11 cellular contexts compared by ENCODE assay signal in the genomic region with DNA sequence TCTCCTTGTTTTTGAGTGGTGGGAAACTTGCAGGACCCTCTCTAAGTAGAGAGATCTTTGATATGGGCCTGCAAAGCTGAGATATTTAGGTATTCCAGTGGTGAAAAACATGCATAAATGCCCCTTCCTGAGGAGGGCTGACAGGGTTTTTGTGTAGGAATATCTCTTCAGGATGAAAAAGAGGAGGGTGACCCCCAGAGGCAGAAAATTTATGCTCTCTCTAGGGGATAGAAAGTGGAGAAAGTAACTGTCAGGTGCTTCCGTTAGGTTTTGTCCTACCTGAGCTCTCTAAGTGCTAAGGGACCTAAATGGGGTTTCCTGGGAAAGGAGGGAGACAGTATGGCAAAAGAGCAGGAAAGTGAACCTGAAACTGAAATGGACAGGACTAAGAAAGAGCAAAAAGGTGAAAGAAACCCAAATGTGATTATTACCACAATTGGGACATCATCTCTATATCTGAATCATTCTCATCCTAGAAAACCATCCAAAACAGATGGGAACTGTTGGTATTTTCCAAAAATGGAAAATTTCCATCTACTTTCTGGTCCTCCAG. TPM values are rescaled to one million over a fixed set of nuclear protein-coding genes. Genes with fewer than 3 reads are reported as not detected.
A peak's percentile ranks its signal among the peaks of the same experiment; 100 is the strongest.
DNase-seq lines count a peak whose midpoint lies in the region; ATAC-seq and TF ChIP-seq lines count a peak whose summit lies in the region.
"Had no signal": no experiment of that assay in that cellular context is flagged by ENCODE, and none has a peak within 500 bp of the region (broad histone marks: within the 10 kb centered on the region; RNA-seq: fewer than 3 reads in every experiment).

No MANE protein-coding gene starts in this region.

- H3K4me1 Mint-ChIP-seq in activated naive CD8-positive, alpha-beta T cell treated with anti-CD3 and anti-CD28 coated beads, Interleukin-2, amount 50 U/mL, for 24 hours = peaks cover 34% of the 10 kb centered on the region
- H3K4me1 Mint-ChIP-seq in neural crest cell = peaks cover 22% of the 10 kb centered on the region

- no peak for ATAC-seq in activated naive CD8-positive, alpha-beta T cell treated with anti-CD3 and anti-CD28 coated beads, Interleukin-2, amount 50 U/mL, for 24 hours

- H3K4me3 ChIP-seq in H7 (ENCODE audit: insufficient read depth, low read depth, low read length) = no peak overlapping the region

- H3K4me3 Mint-ChIP-seq in activated naive CD8-positive, alpha-beta T cell treated with anti-CD3 and anti-CD28 coated beads, Interleukin-2, amount 50 U/mL, for 24 hours = peak overlapping the region; percentile 78
- H3K4me3 Mint-ChIP-seq in neural crest cell = peak overlapping the region; percentile 87

- H3K27ac Mint-ChIP-seq in activated naive CD8-positive, alpha-beta T cell treated with anti-CD3 and anti-CD28 coated beads, Interleukin-2, amount 50 U/mL, for 24 hours = peak overlapping the region; percentile 71
- no peak overlapping the region for H3K27ac Mint-ChIP-seq in neural crest cell (ENCODE audit: unreplicated experiment)

- TF ChIP-seq CTCF in neural crest cell (conservative IDR thresholded peaks at IDR 0.05) = no peak

- DNase-seq in DMS 273 (lab: John Stamatoyannopoulos, UW; ENCODE audit: unreplicated experiment) (peak; percentile 46), DMS 273 treated with DMSO at 0.1 percent for 48 hours (lab: John Stamatoyannopoulos, UW) (no peak), H7 (peak; percentile 18), neural crest cell (ENCODE audit: low read depth, low spot score) (no peak), ureter (ENCODE audit: low spot score) (no peak), NCI-H748 (lab: John Stamatoyannopoulos, UW; ENCODE audit: unreplicated experiment) (no peak)
- DNase-seq in activated naive CD8-positive, alpha-beta T cell treated with anti-CD3 and anti-CD28 coated beads, Interleukin-2, amount 50 U/mL, for 24 hours = no peak
- no peak for DNase-seq in stimulated activated CD4-positive, alpha-beta T cell treated with anti-CD3 and anti-CD28 coated beads, Interleukin-2, amount 100 ng/mL, for 48 hours
- DNase-seq: MG63, SK-N-SH had no signal

- peaks cover 38% of the 10 kb centered on the region for H3K27me3 Mint-ChIP-seq in activated naive CD8-positive, alpha-beta T cell treated with anti-CD3 and anti-CD28 coated beads, Interleukin-2, amount 50 U/mL, for 24 hours
- peaks cover 48% of the 10 kb centered on the region for H3K27me3 Mint-ChIP-seq in neural crest cell (ENCODE audit: low read depth)

- H3K27me3 ChIP-seq in H7 (ENCODE audit: control insufficient read depth, insufficient read depth, low read length) = peaks cover 31% of the 10 kb centered on the region
- H3K27me3 ChIP-seq: MG63 had no signal

- no peaks in the 10 kb centered on the region for H3K9me3 Mint-ChIP-seq in activated naive CD8-positive, alpha-beta T cell treated with anti-CD3 and anti-CD28 coated beads, Interleukin-2, amount 50 U/mL, for 24 hours
- no peaks in the 10 kb centered on the region for H3K9me3 Mint-ChIP-seq in neural crest cell

- H3K36me3 ChIP-seq in H7 (replicated peaks; ENCODE audit: control insufficient read depth, insufficient read depth, low read length) = no peaks in the 10 kb centered on the region
- H3K36me3 ChIP-seq: MG63 had no signal

- H3K36me3 Mint-ChIP-seq in activated naive CD8-positive, alpha-beta T cell treated with anti-CD3 and anti-CD28 coated beads, Interleukin-2, amount 50 U/mL, for 24 hours (ENCODE audit: low read depth) = peaks cover 4% of the 10 kb centered on the region
- H3K36me3 Mint-ChIP-seq in neural crest cell (ENCODE audit: low read depth) = no peaks in the 10 kb centered on the region

RNA-seq across cellular contexts. Expression of gene COL19A1, which starts 2.0 kb away (rescaled TPM):
- not detected in 2 replicates for total RNA-seq in H7 (2014; rRNA removed; shearing (Covaris generic))
- total RNA-seq in neural crest cell = 0.09 TPM in 1 of 2 replicates, not detected in the other
- total RNA-seq in ureter = 1.7 TPM
- total RNA-seq: fibroblast of lung had no signal

Comparison
In these comparisons a context has a peak if more than half of its experiments do, and no peak if none do; other contexts are left out.
1. DNase-seq: peak in DMS 273 (single experiment) and H7 (single experiment); none in DMS 273 treated with DMSO at 0.1 percent for 48 hours (single experiment), activated naive CD8-positive, alpha-beta T cell treated with anti-CD3 and anti-CD28 coated beads, Interleukin-2, amount 50 U/mL, for 24 hours (single experiment), neural crest cell (single experiment), ureter (single experiment), stimulated activated CD4-positive, alpha-beta T cell treated with anti-CD3 and anti-CD28 coated beads, Interleukin-2, amount 100 ng/mL, for 48 hours (0 of 2) and NCI-H748 (single experiment).